Comparison of ENCODE assay signal across 31 cellular contexts in genomic region chr3:52361893-52362292, GRCh38.
"Had no signal": no experiment of that assay in that cellular context is flagged by ENCODE, and none has a peak within 500 bp of the region (broad histone marks: within the 10 kb centered on the region; RNA-seq: fewer than 3 reads in every experiment).

No MANE protein-coding gene starts in this region.

- H3K27me3 Mint-ChIP-seq: activated B cell treated with CpG ODN at 0.5 μM for 24 hours; activated CD4-positive, alpha-beta memory T cell treated with anti-CD3 and anti-CD28 coated beads for 36 hours; activated naive CD8-positive, alpha-beta T cell; activated naive CD8-positive, alpha-beta T cell treated with anti-CD3 and anti-CD28 coated beads, Interleukin-2, amount 50 U/mL, for 24 hours had no signal

- H3K4me1 Mint-ChIP-seq: activated B cell treated with CpG ODN at 0.5 μM for 24 hours; activated naive CD8-positive, alpha-beta T cell treated with anti-CD3 and anti-CD28 coated beads, Interleukin-2, amount 50 U/mL, for 24 hours; brain had no signal

- H3K27ac ChIP-seq: VCaP had no signal

- H3K9me3 Mint-ChIP-seq: activated B cell treated with CpG ODN at 0.5 μM for 24 hours; activated CD4-positive, alpha-beta memory T cell treated with anti-CD3 and anti-CD28 coated beads for 36 hours; activated naive CD4-positive, alpha-beta T cell treated with anti-CD3 and anti-CD28 coated beads for 36 hours; activated naive CD8-positive, alpha-beta T cell treated with anti-CD3 and anti-CD28 coated beads, Interleukin-2, amount 50 U/mL, for 24 hours; activated T-cell treated with anti-CD3 and anti-CD28 coated beads, Interleukin-2, amount 50 U/mL, for 4 hours; activated T-helper 1 cell treated with anti-CD3 and anti-CD28 coated beads, Interleukin-12 subunit alpha, Interleukin-12 subunit beta, Interleukin-2, Interleukin-4 antibody, amounts not matched to agents 30 ng/mL and 10 ng/mL and 1 ng/mL, durations not matched to agents 14 hours and 24 hours and 36 hours; brain had no signal

- ATAC-seq: activated naive CD8-positive, alpha-beta T cell treated with anti-CD3 and anti-CD28 coated beads, Interleukin-2, amount 50 U/mL, for 24 hours; activated T-cell treated with anti-CD3 and anti-CD28 coated beads, Interleukin-2, amount 50 U/mL, for 4 hours; Panc1 had no signal

- H3K4me3 Mint-ChIP-seq: activated B cell treated with CpG ODN at 0.5 μM for 24 hours; activated CD4-positive, alpha-beta memory T cell treated with anti-CD3 and anti-CD28 coated beads for 36 hours; activated naive CD4-positive, alpha-beta T cell treated with anti-CD3 and anti-CD28 coated beads for 36 hours; activated naive CD8-positive, alpha-beta T cell; activated naive CD8-positive, alpha-beta T cell treated with anti-CD3 and anti-CD28 coated beads, Interleukin-2, amount 50 U/mL, for 24 hours; activated T-cell treated with anti-CD3 and anti-CD28 coated beads, Interleukin-2, amount 50 U/mL, for 4 hours; activated T-helper 1 cell treated with anti-CD3 and anti-CD28 coated beads, Interleukin-12 subunit alpha, Interleukin-12 subunit beta, Interleukin-2, Interleukin-4 antibody, amounts not matched to agents 30 ng/mL and 10 ng/mL and 1 ng/mL, durations not matched to agents 14 hours and 24 hours and 36 hours; brain had no signal

- H3K36me3 Mint-ChIP-seq: activated naive CD8-positive, alpha-beta T cell had no signal

- H3K27ac Mint-ChIP-seq: activated B cell treated with CpG ODN at 0.5 μM for 24 hours; activated CD4-positive, alpha-beta memory T cell treated with anti-CD3 and anti-CD28 coated beads for 36 hours; activated naive CD4-positive, alpha-beta T cell treated with anti-CD3 and anti-CD28 coated beads for 36 hours; activated naive CD8-positive, alpha-beta T cell; activated naive CD8-positive, alpha-beta T cell treated with anti-CD3 and anti-CD28 coated beads, Interleukin-2, amount 50 U/mL, for 24 hours; activated T-helper 1 cell treated with anti-CD3 and anti-CD28 coated beads, Interleukin-12 subunit alpha, Interleukin-12 subunit beta, Interleukin-2, Interleukin-4 antibody, amounts not matched to agents 30 ng/mL and 10 ng/mL and 1 ng/mL, durations not matched to agents 14 hours and 24 hours and 36 hours; brain had no signal

- DNase-seq: activated B cell treated with CpG ODN at 0.5 μM for 24 hours; activated CD4-positive, alpha-beta memory T cell treated with anti-CD3 and anti-CD28 coated beads for 36 hours; activated CD4-positive, alpha-beta T cell treated with anti-CD3 and anti-CD28 coated beads for 4 hours; activated CD4-positive, alpha-beta T cell treated with anti-CD3 and anti-CD28 coated beads, Interleukin-2, amount 50 U/mL, for 1 hour; activated CD4-positive, CD25-positive, alpha-beta regulatory T cell treated with anti-CD3 and anti-CD28 coated beads, Interleukin-2, amount 50 U/mL, for 72 hours; activated CD8-positive, alpha-beta memory T cell treated with anti-CD3 and anti-CD28 coated beads, Interleukin-2, amount 50 U/mL, for 4 hours; activated gamma-delta T cell treated with Interleukin-2 at 50 U/mL for 16 hours; activated naive CD4-positive, alpha-beta T cell treated with anti-CD3 and anti-CD28 coated beads for 36 hours; activated naive CD8-positive, alpha-beta T cell treated with anti-CD3 and anti-CD28 coated beads, Interleukin-2, amount 50 U/mL, for 24 hours; activated T-cell treated with anti-CD3 and anti-CD28 coated beads for 4 hours; activated T-cell treated with anti-CD3 and anti-CD28 coated beads, Interleukin-2, amount 50 U/mL, for 4 hours; anterior cingulate cortex; Karpas-422; KBM-7; NCI-H1048; NCI-H1105 treated with DMSO at 0.1 percent for 48 hours; NCI-H1436; NCI-H1694; NCI-H2029; NCI-H345; NCI-H524 treated with DMSO at 0.1 percent for 48 hours; SIG-M5; SW 1271; T-helper 1 cell; T-helper 2 cell; T-helper 9 cell had no signal
